In the genomic region with DNA sequence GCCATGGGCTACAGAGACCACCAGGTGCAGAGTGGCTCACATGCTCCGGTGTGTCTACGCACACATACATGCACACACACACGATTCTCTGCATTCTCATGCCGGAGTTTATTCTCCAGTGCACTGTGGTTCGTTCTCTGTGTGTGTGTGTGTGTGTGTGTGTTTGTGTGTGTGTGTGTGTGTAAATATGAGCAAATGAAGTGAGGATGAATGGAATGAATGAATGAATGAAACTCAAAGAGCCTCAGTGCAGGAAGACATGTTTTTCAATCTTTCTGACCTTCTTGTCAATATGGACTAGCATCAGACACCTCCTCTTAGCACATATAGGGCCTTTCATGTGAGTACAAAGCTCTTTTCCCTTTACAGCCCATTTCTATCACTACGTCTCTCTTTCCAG, we compare ENCODE assay signal across 34 cellular contexts. TPM values are rescaled to one million over a fixed set of nuclear protein-coding genes. Genes with fewer than 3 reads are reported as not detected.
"Had no signal": no experiment of that assay in that cellular context is flagged by ENCODE, and none has a peak within 500 bp of the region (broad histone marks: within the 10 kb centered on the region; RNA-seq: fewer than 3 reads in every experiment).

No MANE protein-coding gene starts in this region.

- H3K36me3 ChIP-seq: adrenal gland, tibial artery had no signal

- DNase-seq: activated CD4-positive, alpha-beta T cell treated with anti-CD3 and anti-CD28 coated beads, Interleukin-2, amount 50 U/mL, for 1 hour; activated CD4-positive, CD25-positive, alpha-beta regulatory T cell treated with anti-CD3 and anti-CD28 coated beads, Interleukin-2, amount 50 U/mL, for 72 hours; activated effector memory CD4-positive, alpha-beta T cell treated with anti-CD3 and anti-CD28 coated beads, Interleukin-2, amount 50 U/mL, for 16 hours; adrenal gland; aorta; body of pancreas; cortex of kidney; effector memory CD8-positive, alpha-beta T cell; head of caudate nucleus; hypothalamus; immature natural killer cell; kidney; left colon; mammary epithelial cell; naive B cell; right cardiac atrium; spleen; stimulated activated naive CD4-positive, alpha-beta T cell; T-helper 9 cell; tibial artery had no signal

- H3K9me3 Mint-ChIP-seq: activated naive CD4-positive, alpha-beta T cell treated with anti-CD3 and anti-CD28 coated beads, Interleukin-2, amount 50 U/mL, for 72 hours; activated T-helper 1 cell treated with anti-CD3 and anti-CD28 coated beads, Interleukin-12 subunit alpha, Interleukin-12 subunit beta, Interleukin-2, Interleukin-4 antibody, amounts not matched to agents 30 ng/mL and 10 ng/mL and 1 ng/mL, durations not matched to agents 14 hours and 24 hours and 36 hours; effector memory CD8-positive, alpha-beta T cell; immature natural killer cell had no signal

- H3K4me3 ChIP-seq: adrenal gland, body of pancreas, gastroesophageal sphincter, spleen, suprapubic skin, tibial artery had no signal

- H3K36me3 Mint-ChIP-seq: naive B cell had no signal

- H3K9me3 ChIP-seq: adrenal gland, body of pancreas, gastroesophageal sphincter, spleen, suprapubic skin, tibial artery had no signal

- ATAC-seq: activated naive CD4-positive, alpha-beta T cell treated with anti-CD3 and anti-CD28 coated beads, Interleukin-2, amount 50 U/mL, for 72 hours; body of pancreas; effector memory CD8-positive, alpha-beta T cell; gastroesophageal sphincter; left colon; right cardiac atrium had no signal

- H3K27ac Mint-ChIP-seq: activated naive CD4-positive, alpha-beta T cell treated with anti-CD3 and anti-CD28 coated beads, Interleukin-2, amount 50 U/mL, for 72 hours; activated T-helper 1 cell treated with anti-CD3 and anti-CD28 coated beads, Interleukin-12 subunit alpha, Interleukin-12 subunit beta, Interleukin-2, Interleukin-4 antibody, amounts not matched to agents 30 ng/mL and 10 ng/mL and 1 ng/mL, durations not matched to agents 14 hours and 24 hours and 36 hours; effector memory CD8-positive, alpha-beta T cell; immature natural killer cell had no signal

- H3K27ac ChIP-seq: adrenal gland, body of pancreas, gastroesophageal sphincter, spleen, suprapubic skin, tibial artery, VCaP had no signal

RNA-seq across cellular contexts. Expression of a gene that starts 1.6 kb away (rescaled TPM):
- total RNA-seq: body of pancreas, fibroblast of lung, fibroblast of villous mesenchyme had no signal

RNA-seq across cellular contexts. Expression of a gene that starts 20.1 kb away (rescaled TPM):
- total RNA-seq: activated T-helper 1 cell treated with anti-CD3 and anti-CD28 coated beads, Interleukin-12 subunit alpha, Interleukin-12 subunit beta, Interleukin-2, Interleukin-4 antibody, amounts not matched to agents 30 ng/mL and 10 ng/mL and 1 ng/mL, durations not matched to agents 14 hours and 24 hours and 36 hours; body of pancreas; chondrocyte; endothelial cell of umbilical vein; mammary epithelial cell; T-helper 1 cell treated with Interleukin-12 subunit alpha and Interleukin-12 subunit beta and Interleukin-4 antibody, amounts not matched to agents 30 ng/mL and 1 ng/mL, for 36 hours had no signal

RNA-seq across cellular contexts. Expression of a gene that starts 42.7 kb away (rescaled TPM):
- total RNA-seq: activated T-helper 1 cell treated with anti-CD3 and anti-CD28 coated beads, Interleukin-12 subunit alpha, Interleukin-12 subunit beta, Interleukin-2, Interleukin-4 antibody, amounts not matched to agents 30 ng/mL and 10 ng/mL and 1 ng/mL, durations not matched to agents 14 hours and 24 hours and 36 hours; adrenal gland; aorta; body of pancreas; cardiac septum; chondrocyte; endothelial cell of umbilical vein; fibroblast of villous mesenchyme; gastroesophageal sphincter; kidney; left colon; liver; mammary epithelial cell; omental fat pad; right cardiac atrium; spleen; T-helper 1 cell treated with Interleukin-12 subunit alpha and Interleukin-12 subunit beta and Interleukin-4 antibody, amounts not matched to agents 30 ng/mL and 1 ng/mL, for 36 hours; ureter had no signal
